ENCODE assay signal across 8 cellular contexts in the genomic region with DNA sequence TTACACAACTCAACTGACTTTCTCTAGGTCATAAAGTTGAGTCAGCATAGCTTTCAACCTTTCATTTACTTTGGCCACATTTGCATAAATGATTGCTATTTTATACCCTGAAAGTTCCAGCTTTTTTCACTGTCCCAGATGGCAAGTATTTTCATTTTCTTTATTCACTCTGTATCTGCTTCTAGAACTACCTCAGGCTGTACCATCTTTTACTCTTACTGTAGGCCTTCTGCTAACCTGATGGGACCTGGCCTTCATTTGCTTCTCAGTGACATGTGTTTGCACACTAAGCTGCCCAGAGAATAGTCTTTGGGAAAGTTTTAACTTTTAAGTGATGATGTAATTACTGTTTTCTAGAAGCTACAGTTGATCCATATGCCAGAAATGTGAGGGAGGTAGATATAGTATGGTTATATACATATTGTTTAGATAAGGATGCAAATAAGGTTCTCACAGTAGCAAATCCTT.
DNase-seq lines count a peak whose midpoint lies in the region; ATAC-seq lines count a peak whose summit lies in the region.

No MANE protein-coding gene starts in this region.

- H3K36me3 Mint-ChIP-seq in stimulated activated naive B cell treated with anti-CD40 and anti-IgM and Interleukin-4, amounts not matched to agents 10 μg/mL and 1 μg/mL and 100 μg/mL, for 72 hours: peaks cover 14 to 29% of the 10 kb centered on the region in 2 donors

- H3K9ac ChIP-seq in Karpas-422 (ENCODE audit: low read length): no peak overlapping the region
- H3K9ac ChIP-seq in duodenal mucosa (ENCODE audit: low read depth in 1 of 2, low read length in 2 of 2): peak overlapping the region in 1 of 2 donors; percentile 45

- peaks cover 97% of the 10 kb centered on the region for H3K79me2 ChIP-seq in Karpas-422 (ENCODE audit: low read length)

- peaks cover 4% of the 10 kb centered on the region; the same call in 1 of the 2 replicates for H3K36me3 ChIP-seq in Karpas-422 (ENCODE audit: insufficient read depth, low read length)
- no peaks in the 10 kb centered on the region for H3K36me3 ChIP-seq in duodenal mucosa (ENCODE audit: control insufficient read depth in 1 of 2, insufficient read depth in 2 of 2, low read length in 2 of 2)

- ATAC-seq in stimulated activated naive B cell treated with anti-CD40 and anti-IgM and Interleukin-4, amounts not matched to agents 10 μg/mL and 1 μg/mL and 100 μg/mL, for 72 hours (replicated peaks): peak; percentile 10 to 22
- no peak for ATAC-seq in HG03342 (IDR thresholded peaks at IDR 0.05; ENCODE audit: unreplicated experiment)

- H3K4me1 ChIP-seq in Karpas-422 (ENCODE audit: low read length) (peaks cover 63% of the 10 kb centered on the region), duodenal mucosa (ENCODE audit: control insufficient read depth in 1 of 2, insufficient read depth in 2 of 2, low read length in 2 of 2) (peaks cover 28 to 41% of the 10 kb centered on the region in 2 donors)

- H3K9me3 ChIP-seq in Karpas-422 (ENCODE audit: low read length): no peaks in the 10 kb centered on the region
- no peaks in the 10 kb centered on the region for H3K9me3 ChIP-seq in duodenal mucosa (ENCODE audit: control insufficient read depth in 1 of 2, low read length in 2 of 2)

- peak overlapping the region; percentile 9 for H3K4me2 ChIP-seq in Karpas-422 (ENCODE audit: low read depth, low read length, poor library complexity, severe bottlenecking)

- no peak overlapping the region for H3K4me3 ChIP-seq in Karpas-422 (ENCODE audit: low read length)
- H3K4me3 ChIP-seq in duodenal mucosa (ENCODE audit: low read depth in 1 of 2, low read length in 2 of 2): no peak overlapping the region

- H3K27me3 ChIP-seq in Karpas-422 (ENCODE audit: low read length) (no peaks in the 10 kb centered on the region), duodenal mucosa (ENCODE audit: control insufficient read depth in 1 of 2, insufficient read depth in 2 of 2, low read length in 2 of 2) (no peaks in the 10 kb centered on the region)

- H2AFZ ChIP-seq in Karpas-422 (ENCODE audit: low read length): no peak overlapping the region

- peaks cover 2 to 4% of the 10 kb centered on the region in 2 donors for H3K9me3 Mint-ChIP-seq in stimulated activated naive B cell treated with anti-CD40 and anti-IgM and Interleukin-4, amounts not matched to agents 10 μg/mL and 1 μg/mL and 100 μg/mL, for 72 hours

- peaks cover 37 to 72% of the 10 kb centered on the region in 2 donors for H3K4me1 Mint-ChIP-seq in stimulated activated naive B cell treated with anti-CD40 and anti-IgM and Interleukin-4, amounts not matched to agents 10 μg/mL and 1 μg/mL and 100 μg/mL, for 72 hours

- H3K27me3 Mint-ChIP-seq in stimulated activated naive B cell treated with anti-CD40 and anti-IgM and Interleukin-4, amounts not matched to agents 10 μg/mL and 1 μg/mL and 100 μg/mL, for 72 hours: no peaks in the 10 kb centered on the region

- peak overlapping the region in 1 of 2 donors; percentile 12 for H3K4me3 Mint-ChIP-seq in stimulated activated naive B cell treated with anti-CD40 and anti-IgM and Interleukin-4, amounts not matched to agents 10 μg/mL and 1 μg/mL and 100 μg/mL, for 72 hours

- H3K9me2 ChIP-seq in Karpas-422 (replicated peaks; ENCODE audit: insufficient read depth, low read length): no peaks in the 10 kb centered on the region

- H3K27ac Mint-ChIP-seq in stimulated activated naive B cell treated with anti-CD40 and anti-IgM and Interleukin-4, amounts not matched to agents 10 μg/mL and 1 μg/mL and 100 μg/mL, for 72 hours: peak overlapping the region; percentile 96

- H3K27ac ChIP-seq in Karpas-422 (ENCODE audit: low read length): peak overlapping the region; percentile 64
- peak overlapping the region; percentile 53 for H3K27ac ChIP-seq in duodenal mucosa (ENCODE audit: low read depth, low read length)

- H4K20me1 ChIP-seq in Karpas-422 (ENCODE audit: insufficient read depth, low read depth, low read length): no peaks in the 10 kb centered on the region

- DNase-seq in NOMO-1 treated with DMSO at 0.1 percent for 48 hours (lab: John Stamatoyannopoulos, UW; ENCODE audit: unreplicated experiment) (peak; percentile 5), NOMO-1 treated with dmso at 0.1 percent for 144 hours (lab: John Stamatoyannopoulos, UW; ENCODE audit: unreplicated experiment) (no peak), Karpas-422 (no peak), T-helper 9 cell (no peak)
- DNase-seq in stimulated activated naive B cell treated with anti-CD40 and anti-IgM and Interleukin-4, amounts not matched to agents 10 μg/mL and 1 μg/mL and 100 μg/mL, for 72 hours: no peak
- DNase-seq in stimulated activated CD4-positive, alpha-beta T cell treated with anti-CD3 and anti-CD28 coated beads, Interleukin-2, amount 100 ng/mL, for 48 hours: no peak
